In genomic region chr7:94397721-94398120, GRCh38 we compare ENCODE assay signal across 16 cellular contexts. TPM values are rescaled to one million over a fixed set of nuclear protein-coding genes. Genes with fewer than 3 reads are reported as not detected.
DNase-seq lines count a peak whose midpoint lies in the region; FAIRE-seq and TF ChIP-seq lines count a peak whose summit lies in the region.
"Had no signal": no experiment of that assay in that cellular context is flagged by ENCODE, and none has a peak within 500 bp of the region (broad histone marks: within the 10 kb centered on the region; RNA-seq: fewer than 3 reads in every experiment).

No MANE protein-coding gene starts in this region.

- H3K9me3 Mint-ChIP-seq in osteocyte (ENCODE audit: unreplicated experiment), result no peaks in the 10 kb centered on the region
- H3K9me3 Mint-ChIP-seq in activated naive CD8-positive, alpha-beta T cell treated with anti-CD3 and anti-CD28 coated beads for 36 hours, result no peaks in the 10 kb centered on the region
- H3K9me3 Mint-ChIP-seq: activated B cell treated with CpG ODN at 0.5 μM for 24 hours; activated T-helper 17 cell treated with anti-CD3 and anti-CD28 coated beads, Interleukin-2, amount 50 U/mL, for 72 hours had no signal

- H3K27ac ChIP-seq in ACC112 (ENCODE audit: low read depth, low read length) (peak overlapping the region; percentile 35), kidney (ENCODE audit: low read depth in 2 of 2, low read length in 2 of 2) (no peak overlapping the region)
- H3K27ac ChIP-seq: adrenal gland had no signal

- H3K9ac ChIP-seq in kidney (ENCODE audit: low read length in 2 of 2), result no peak overlapping the region

- H3K4me1 Mint-ChIP-seq in osteocyte (ENCODE audit: unreplicated experiment), result peaks cover 53% of the 10 kb centered on the region
- H3K4me1 Mint-ChIP-seq in activated naive CD8-positive, alpha-beta T cell treated with anti-CD3 and anti-CD28 coated beads for 36 hours, result peaks cover 9% of the 10 kb centered on the region

- H3K4me3 Mint-ChIP-seq in osteocyte (ENCODE audit: unreplicated experiment), result peak overlapping the region; percentile 99
- no peak overlapping the region for H3K4me3 Mint-ChIP-seq in activated naive CD8-positive, alpha-beta T cell treated with anti-CD3 and anti-CD28 coated beads for 36 hours
- H3K4me3 Mint-ChIP-seq: activated B cell treated with CpG ODN at 0.5 μM for 24 hours; activated T-helper 17 cell treated with anti-CD3 and anti-CD28 coated beads, Interleukin-2, amount 50 U/mL, for 72 hours had no signal

- peaks cover 74% of the 10 kb centered on the region for H3K79me2 ChIP-seq in ACC112 (ENCODE audit: control insufficient read depth, insufficient read depth, low read length, unreplicated experiment)

- H3K27ac Mint-ChIP-seq in osteocyte (ENCODE audit: unreplicated experiment), result peak overlapping the region; percentile 81
- no peak overlapping the region for H3K27ac Mint-ChIP-seq in activated naive CD8-positive, alpha-beta T cell treated with anti-CD3 and anti-CD28 coated beads for 36 hours
- H3K27ac Mint-ChIP-seq: activated B cell treated with CpG ODN at 0.5 μM for 24 hours; activated T-helper 17 cell treated with anti-CD3 and anti-CD28 coated beads, Interleukin-2, amount 50 U/mL, for 72 hours had no signal

- intact Hi-C loops in kidney (cut with DNase I), result loop anchor here (5.0 kb wide), 1 partner anchor 105 kb away; no protein-coding TSS in a partner anchor

- H3K27me3 Mint-ChIP-seq in osteocyte (ENCODE audit: unreplicated experiment), result no peaks in the 10 kb centered on the region
- peaks cover 46% of the 10 kb centered on the region for H3K27me3 Mint-ChIP-seq in activated naive CD8-positive, alpha-beta T cell treated with anti-CD3 and anti-CD28 coated beads for 36 hours

- H3K27me3 ChIP-seq in ACC112 (ENCODE audit: insufficient read depth, low read length), result no peaks in the 10 kb centered on the region
- H3K27me3 ChIP-seq: adrenal gland had no signal

- H2AFZ ChIP-seq in ACC112 (ENCODE audit: low read length, unreplicated experiment), result no peak overlapping the region

- DNase-seq in NCI-H69 (lab: John Stamatoyannopoulos, UW) (peak; percentile 29), fibroblast of mammary gland (ENCODE audit: low read depth) (peak; percentile 10), osteocyte (ENCODE audit: extremely low spot score, unreplicated experiment) (no peak), kidney (no peak), GM13976 (ENCODE audit: low spot score) (no peak), foreskin melanocyte (no peak)
- DNase-seq in activated naive CD8-positive, alpha-beta T cell treated with anti-CD3 and anti-CD28 coated beads for 36 hours, result no peak
- DNase-seq: activated B cell treated with CpG ODN at 0.5 μM for 24 hours, adrenal gland, COR-L47, mammary epithelial cell, T-helper 1 cell, trophoblast cell had no signal

- H3K36me3 ChIP-seq in ACC112 (ENCODE audit: insufficient read depth, low read length), result peaks cover 56% of the 10 kb centered on the region
- H3K36me3 ChIP-seq in kidney (ENCODE audit: control insufficient read depth in 1 of 2, insufficient read depth in 2 of 2, low read length in 2 of 2), result no peaks in the 10 kb centered on the region
- H3K36me3 ChIP-seq: adrenal gland had no signal

- H3K36me3 Mint-ChIP-seq in osteocyte (ENCODE audit: unreplicated experiment), result peaks cover 66% of the 10 kb centered on the region
- no peaks in the 10 kb centered on the region for H3K36me3 Mint-ChIP-seq in activated naive CD8-positive, alpha-beta T cell treated with anti-CD3 and anti-CD28 coated beads for 36 hours

- peak overlapping the region; percentile 93 for H3K4me3 ChIP-seq in ACC112 (ENCODE audit: low read depth, low read length)
- peak overlapping the region; percentile 89 for H3K4me3 ChIP-seq in fibroblast of mammary gland (ENCODE audit: control insufficient read depth, low read depth, low read length)
- H3K4me3 ChIP-seq in kidney (ENCODE audit: low read length in 2 of 2), result no peak overlapping the region

- TF ChIP-seq CTCF in fibroblast of mammary gland (conservative IDR thresholded peaks at IDR 0.05; ENCODE audit: control insufficient read depth, insufficient read depth, low read depth, low read length) (no peak), osteocyte (IDR thresholded peaks at IDR 0.05) (no peak), kidney (IDR thresholded peaks at IDR 0.05; ENCODE audit: borderline replicate concordance, extremely low read depth, insufficient read depth) (no peak), GM13976 (IDR thresholded peaks at IDR 0.05; ENCODE audit: borderline replicate concordance, control extremely low read depth, extremely low read depth, insufficient read depth, missing control alignments) (no peak)

- in situ Hi-C loops in GM13976 (cut with MboI; ENCODE audit: low sequenced_read_pairs, unreplicated experiment), result loop anchor here (25.0 kb wide), 1 partner anchor 485 kb away; the partner anchor contains the start of genes GNG11 and GNGT1

- FAIRE-seq in kidney (lab: Jason Lieb, UNC), result no peak
- FAIRE-seq: GM12892 had no signal

- H3K4me1 ChIP-seq in ACC112 (ENCODE audit: control insufficient read depth, insufficient read depth, low read length, unreplicated experiment), result peaks cover 43% of the 10 kb centered on the region
- H3K4me1 ChIP-seq in kidney (ENCODE audit: control insufficient read depth in 1 of 2, insufficient read depth in 1 of 2, low read depth in 1 of 2, low read length in 2 of 2), result peaks cover 0 to 7% of the 10 kb centered on the region in 2 donors

- H3K9me3 ChIP-seq in kidney (ENCODE audit: control insufficient read depth in 1 of 2, low read length in 2 of 2), result no peaks in the 10 kb centered on the region
- H3K9me3 ChIP-seq: adrenal gland had no signal

RNA-seq across cellular contexts. Expression of gene COL1A2, which starts 3.0 kb away (rescaled TPM):
- 7,492 and 7,869 TPM in 2 replicates for total RNA-seq in osteocyte
- 149 TPM for total RNA-seq in kidney
- polyA plus RNA-seq in kidney (ENCODE audit: insufficient read depth, low read depth, low replicate concordance), result 51.4 TPM
- under 1 TPM; 0.30 to 0.35 TPM for total RNA-seq in activated naive CD8-positive, alpha-beta T cell treated with anti-CD3 and anti-CD28 coated beads for 36 hours
- total RNA-seq: activated B cell treated with CpG ODN at 0.5 μM for 24 hours; activated T-helper 17 cell treated with anti-CD3 and anti-CD28 coated beads, Interleukin-2, amount 50 U/mL, for 72 hours had no signal

Comparison
In these comparisons a context has a peak if more than half of its experiments do, and no peak if none do; other contexts are left out.
1. H3K4me3 ChIP-seq: peak in ACC112 (single experiment) and fibroblast of mammary gland (single experiment); none in kidney (0 of 2).
2. DNase-seq: peak in NCI-H69 (single experiment) and fibroblast of mammary gland (single experiment); none in osteocyte (single experiment), kidney (single experiment), activated naive CD8-positive, alpha-beta T cell treated with anti-CD3 and anti-CD28 coated beads for 36 hours (single experiment), GM13976 (single experiment) and foreskin melanocyte (single experiment).
3. RNA of gene COL1A2, which starts 3.0 kb away (total RNA-seq): 7,492 to 7,869 TPM in osteocyte and 149 TPM in kidney (single experiment); 0.30 to 0.35 TPM in activated naive CD8-positive, alpha-beta T cell treated with anti-CD3 and anti-CD28 coated beads for 36 hours; every median in the first group is over 100 times any median in the second.